In genomic region chr9:32571969-32572899, GRCh38 we compare ENCODE assay signal across 8 cellular contexts. TPM values are rescaled to one million over a fixed set of nuclear protein-coding genes. Genes with fewer than 3 reads are reported as not detected.
DNase-seq lines count a peak whose midpoint lies in the region; ATAC-seq and TF ChIP-seq lines count a peak whose summit lies in the region.

No MANE protein-coding gene starts in this region.

- peak overlapping the region; percentile 79 to 91 for H3K27ac ChIP-seq in liver (ENCODE audit: low read depth in 1 of 2, low read length in 2 of 2)

- H3K9me3 ChIP-seq in liver (ENCODE audit: control insufficient read depth in 4 of 4, low read length in 3 of 4): no peaks in the 10 kb centered on the region

- DNase-seq in AG09319 (ENCODE audit: extremely low read depth, low read depth) (no peak), NCI-H2227 (lab: John Stamatoyannopoulos, UW; ENCODE audit: unreplicated experiment) (peak; percentile 64)
- DNase-seq in activated CD4-positive, alpha-beta T cell treated with anti-CD3 and anti-CD28 coated beads for 4 hours: peak; percentile 76 to 80
- peak; percentile 45 to 51 (median 47) for DNase-seq in stimulated activated CD4-positive, alpha-beta T cell treated with anti-CD3 and anti-CD28 coated beads, TNF-alpha, amount 100 ng/mL, for 1 hour (ENCODE audit: low read depth in 3 of 3, low spot score in 1 of 3)

- peak; percentile 71 to 80 for TF ChIP-seq RAD21 in liver (IDR thresholded peaks at IDR 0.05)

- TF ChIP-seq CTCF in AG09319 (IDR thresholded peaks at IDR 0.05; ENCODE audit: low read depth, low read length) (peak; percentile 74), liver (IDR thresholded peaks at IDR 0.05; ENCODE audit: low read depth, low read length, missing input control) (peak; percentile 53)

- intact Hi-C loops in dendritic cell treated with granulocyte-macrophage colony-stimulating factor and Interleukin-4, amounts not matched to agents 40 ng/mL and 50 ng/mL, for 4 days (cut with micrococcal nuclease): loop anchor here (1.0 to 5.0 kb wide), 3 partner anchors 20 to 187 kb away; partner anchors contain the start of genes ACO1, RIGI, SMIM27 and TOPORS

- H3K4me1 ChIP-seq in liver (ENCODE audit: control insufficient read depth in 4 of 4, insufficient read depth in 4 of 4, low read length in 3 of 4): peaks cover 3 to 24% (median 16%) of the 10 kb centered on the region in 4 donors

- no peaks in the 10 kb centered on the region for H3K27me3 ChIP-seq in liver (ENCODE audit: control insufficient read depth in 4 of 4, insufficient read depth in 4 of 4, low read length in 3 of 4)

- peak overlapping the region; percentile 81 to 90 for H3K9ac ChIP-seq in liver (ENCODE audit: low read depth in 1 of 2, low read length in 2 of 2)

- H3K9me3 Mint-ChIP-seq in dendritic cell treated with granulocyte-macrophage colony-stimulating factor and Interleukin-4, amounts not matched to agents 40 ng/mL and 50 ng/mL, for 4 days: no peaks in the 10 kb centered on the region

- 2% methylated on average over 17 of the region's 17 CpGs for WGBS in liver

- H3K27me3 Mint-ChIP-seq in dendritic cell treated with granulocyte-macrophage colony-stimulating factor and Interleukin-4, amounts not matched to agents 40 ng/mL and 50 ng/mL, for 4 days: peaks cover 2% of the 10 kb centered on the region

- peaks cover 28% of the 10 kb centered on the region for H3K36me3 Mint-ChIP-seq in dendritic cell treated with granulocyte-macrophage colony-stimulating factor and Interleukin-4, amounts not matched to agents 40 ng/mL and 50 ng/mL, for 4 days (ENCODE audit: low read depth)

- H3K36me3 ChIP-seq in liver (ENCODE audit: control insufficient read depth in 4 of 4, insufficient read depth in 3 of 4, low read depth in 1 of 4, low read length in 3 of 4): peaks cover 0 to 11% (median 1%) of the 10 kb centered on the region in 4 donors

- H3K4me3 ChIP-seq in liver (ENCODE audit: low read depth in 1 of 3, low read length in 3 of 3): peak overlapping the region; percentile 85 to 98 (median 90)

- peaks cover 19% of the 10 kb centered on the region for H3K4me1 Mint-ChIP-seq in dendritic cell treated with granulocyte-macrophage colony-stimulating factor and Interleukin-4, amounts not matched to agents 40 ng/mL and 50 ng/mL, for 4 days (ENCODE audit: low read depth)

- peak overlapping the region; percentile 97 for H3K4me3 Mint-ChIP-seq in dendritic cell treated with granulocyte-macrophage colony-stimulating factor and Interleukin-4, amounts not matched to agents 40 ng/mL and 50 ng/mL, for 4 days

- peak overlapping the region; percentile 92 for H3K27ac Mint-ChIP-seq in dendritic cell treated with granulocyte-macrophage colony-stimulating factor and Interleukin-4, amounts not matched to agents 40 ng/mL and 50 ng/mL, for 4 days

- ATAC-seq in GM18520 (IDR thresholded peaks at IDR 0.05; ENCODE audit: unreplicated experiment) (peak; percentile 91), HG03095 (IDR thresholded peaks at IDR 0.05; ENCODE audit: unreplicated experiment) (peak; percentile 90)

TF ChIP-seq in liver, 16 proteins besides CTCF, POLR2A, EP300 and RAD21:
- TF ChIP-seq FOXA2 (IDR thresholded peaks at IDR 0.05) (no peak), YY1 (IDR thresholded peaks at IDR 0.05) (no peak), JUND (IDR thresholded peaks at IDR 0.05) (no peak), FOXA1 (IDR thresholded peaks at IDR 0.05) (no peak), GABPA (IDR thresholded peaks at IDR 0.05 in 1 of 2, conservative IDR thresholded peaks at IDR 0.05 in 1 of 2) (no peak), RXRA (IDR thresholded peaks at IDR 0.05) (no peak), EGR1 (IDR thresholded peaks at IDR 0.05; ENCODE audit: low read depth in 2 of 2) (no peak), HNF4G (IDR thresholded peaks at IDR 0.05) (no peak), HNF4A (conservative IDR thresholded peaks at IDR 0.05) (no peak), SP1 (IDR thresholded peaks at IDR 0.05) (no peak), TAF1 (conservative IDR thresholded peaks at IDR 0.05) (no peak), NR2F2 (IDR thresholded peaks at IDR 0.05) (no peak)
- TF ChIP-seq, protein P1, sequence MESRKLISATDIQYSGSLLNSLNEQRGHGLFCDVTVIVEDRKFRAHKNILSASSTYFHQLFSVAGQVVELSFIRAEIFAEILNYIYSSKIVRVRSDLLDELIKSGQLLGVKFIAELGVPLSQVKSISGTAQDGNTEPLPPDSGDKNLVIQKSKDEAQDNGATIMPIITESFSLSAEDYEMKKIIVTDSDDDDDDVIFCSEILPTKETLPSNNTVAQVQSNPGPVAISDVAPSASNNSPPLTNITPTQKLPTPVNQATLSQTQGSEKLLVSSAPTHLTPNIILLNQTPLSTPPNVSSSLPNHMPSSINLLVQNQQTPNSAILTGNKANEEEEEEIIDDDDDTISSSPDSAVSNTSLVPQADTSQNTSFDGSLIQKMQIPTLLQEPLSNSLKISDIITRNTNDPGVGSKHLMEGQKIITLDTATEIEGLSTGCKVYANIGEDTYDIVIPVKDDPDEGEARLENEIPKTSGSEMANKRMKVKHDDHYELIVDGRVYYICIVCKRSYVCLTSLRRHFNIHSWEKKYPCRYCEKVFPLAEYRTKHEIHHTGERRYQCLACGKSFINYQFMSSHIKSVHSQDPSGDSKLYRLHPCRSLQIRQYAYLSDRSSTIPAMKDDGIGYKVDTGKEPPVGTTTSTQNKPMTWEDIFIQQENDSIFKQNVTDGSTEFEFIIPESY (IDR thresholded peaks at IDR 0.05): no peak
- TF ChIP-seq, protein P2, sequence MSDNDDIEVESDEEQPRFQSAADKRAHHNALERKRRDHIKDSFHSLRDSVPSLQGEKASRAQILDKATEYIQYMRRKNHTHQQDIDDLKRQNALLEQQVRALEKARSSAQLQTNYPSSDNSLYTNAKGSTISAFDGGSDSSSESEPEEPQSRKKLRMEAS (IDR thresholded peaks at IDR 0.05): no peak
- TF ChIP-seq, protein P3, sequence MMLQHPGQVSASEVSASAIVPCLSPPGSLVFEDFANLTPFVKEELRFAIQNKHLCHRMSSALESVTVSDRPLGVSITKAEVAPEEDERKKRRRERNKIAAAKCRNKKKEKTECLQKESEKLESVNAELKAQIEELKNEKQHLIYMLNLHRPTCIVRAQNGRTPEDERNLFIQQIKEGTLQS (IDR thresholded peaks at IDR 0.05): no peak
- TF ChIP-seq, protein P4, sequence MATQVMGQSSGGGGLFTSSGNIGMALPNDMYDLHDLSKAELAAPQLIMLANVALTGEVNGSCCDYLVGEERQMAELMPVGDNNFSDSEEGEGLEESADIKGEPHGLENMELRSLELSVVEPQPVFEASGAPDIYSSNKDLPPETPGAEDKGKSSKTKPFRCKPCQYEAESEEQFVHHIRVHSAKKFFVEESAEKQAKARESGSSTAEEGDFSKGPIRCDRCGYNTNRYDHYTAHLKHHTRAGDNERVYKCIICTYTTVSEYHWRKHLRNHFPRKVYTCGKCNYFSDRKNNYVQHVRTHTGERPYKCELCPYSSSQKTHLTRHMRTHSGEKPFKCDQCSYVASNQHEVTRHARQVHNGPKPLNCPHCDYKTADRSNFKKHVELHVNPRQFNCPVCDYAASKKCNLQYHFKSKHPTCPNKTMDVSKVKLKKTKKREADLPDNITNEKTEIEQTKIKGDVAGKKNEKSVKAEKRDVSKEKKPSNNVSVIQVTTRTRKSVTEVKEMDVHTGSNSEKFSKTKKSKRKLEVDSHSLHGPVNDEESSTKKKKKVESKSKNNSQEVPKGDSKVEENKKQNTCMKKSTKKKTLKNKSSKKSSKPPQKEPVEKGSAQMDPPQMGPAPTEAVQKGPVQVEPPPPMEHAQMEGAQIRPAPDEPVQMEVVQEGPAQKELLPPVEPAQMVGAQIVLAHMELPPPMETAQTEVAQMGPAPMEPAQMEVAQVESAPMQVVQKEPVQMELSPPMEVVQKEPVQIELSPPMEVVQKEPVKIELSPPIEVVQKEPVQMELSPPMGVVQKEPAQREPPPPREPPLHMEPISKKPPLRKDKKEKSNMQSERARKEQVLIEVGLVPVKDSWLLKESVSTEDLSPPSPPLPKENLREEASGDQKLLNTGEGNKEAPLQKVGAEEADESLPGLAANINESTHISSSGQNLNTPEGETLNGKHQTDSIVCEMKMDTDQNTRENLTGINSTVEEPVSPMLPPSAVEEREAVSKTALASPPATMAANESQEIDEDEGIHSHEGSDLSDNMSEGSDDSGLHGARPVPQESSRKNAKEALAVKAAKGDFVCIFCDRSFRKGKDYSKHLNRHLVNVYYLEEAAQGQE (IDR thresholded peaks at IDR 0.05): no peak
TF ChIP-seq in liver: peak in this region for 0.

RNA-seq across cellular contexts. Expression of gene NDUFB6, which starts 0.7 kb away (rescaled TPM):
- total RNA-seq in liver: 10 to 100 TPM; 22.3 to 28.6 TPM
- 100 to 1,000 TPM in 1 of 2 donors, 10 to 100 TPM in 1; 36.3 to 118 TPM for polyA plus RNA-seq in liver

RNA-seq across cellular contexts. Expression of gene TOPORS, which starts 19.8 kb away (rescaled TPM):
- total RNA-seq in liver: 10 to 100 TPM; 14.7 to 19.9 TPM
- 1 to 10 TPM; 4.8 to 6.0 TPM for polyA plus RNA-seq in liver

RNA-seq across cellular contexts. Expression of gene SMIM27, which starts 20.1 kb away (rescaled TPM):
- total RNA-seq in liver: 1 to 10 TPM; 1.0 to 6.2 TPM
- 10 to 100 TPM in 1 of 2 donors, 1 to 10 TPM in 1; 2.6 to 17.0 TPM for polyA plus RNA-seq in liver

RNA-seq across cellular contexts. Expression of gene RIGI, which starts 46.2 kb away (rescaled TPM):
- 1 to 10 TPM; 6.7 to 7.4 TPM for total RNA-seq in liver
- polyA plus RNA-seq in liver: 1 to 10 TPM; 2.6 to 5.9 TPM
